ENCODE assay signal across 12 cellular contexts in the genomic region with DNA sequence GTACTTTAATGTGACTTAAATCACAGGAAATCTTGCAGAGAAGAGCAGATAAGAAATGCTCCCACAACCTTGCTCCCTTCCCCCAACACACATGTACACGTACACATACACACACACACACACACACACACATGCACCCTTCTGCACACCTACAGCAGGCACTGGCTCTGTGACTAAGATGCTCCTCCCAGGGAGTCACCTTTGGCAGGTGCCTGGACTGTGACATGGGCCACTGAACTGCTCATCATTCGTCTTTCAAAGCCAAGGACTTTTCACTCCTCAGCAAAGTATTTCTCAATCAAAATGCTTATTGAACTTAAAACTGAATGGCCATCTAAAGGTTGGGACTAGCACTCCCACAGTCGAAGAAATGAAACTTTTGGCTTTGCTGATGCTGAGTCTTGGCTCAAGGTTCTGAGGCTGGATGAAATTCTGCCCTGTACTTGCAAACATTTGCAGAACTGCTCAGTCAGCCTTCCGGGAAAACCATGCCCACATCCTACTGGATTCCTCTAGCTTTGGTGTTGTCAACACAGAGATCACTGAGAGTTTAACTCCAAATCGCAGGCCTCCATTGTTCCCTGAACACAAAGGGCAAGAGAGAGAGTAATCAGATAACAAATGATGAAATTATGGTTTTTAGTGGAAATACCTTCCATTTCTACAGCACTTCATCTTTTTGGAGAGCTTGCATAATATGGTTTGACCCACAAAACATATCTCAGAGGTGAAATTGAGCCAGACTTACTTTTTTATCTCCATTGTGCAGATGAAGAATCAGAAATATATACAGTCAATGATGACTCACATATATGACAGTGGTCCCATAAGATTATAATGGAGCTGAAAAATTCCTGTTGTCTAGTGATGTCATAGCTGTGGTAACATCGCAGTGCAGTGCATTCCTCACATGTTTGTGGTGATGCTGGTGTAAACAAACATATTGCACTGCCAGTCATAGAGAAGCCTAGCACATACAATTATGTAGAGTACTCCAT.
DNase-seq lines count a peak whose midpoint lies in the region; ATAC-seq and TF ChIP-seq lines count a peak whose summit lies in the region.
"Had no signal": no experiment of that assay in that cellular context is flagged by ENCODE, and none has a peak within 500 bp of the region (broad histone marks: within the 10 kb centered on the region; RNA-seq: fewer than 3 reads in every experiment).

No MANE protein-coding gene starts in this region.

- ATAC-seq in lung (ENCODE audit: insufficient read depth, low FRiP score): no peak
- ATAC-seq in HG03521 (IDR thresholded peaks at IDR 0.05; ENCODE audit: unreplicated experiment): no peak
- ATAC-seq in HG03469 (IDR thresholded peaks at IDR 0.05; ENCODE audit: unreplicated experiment): no peak
- ATAC-seq: heart left ventricle had no signal

- BruUV-seq in mammary epithelial cell (replicated peaks; lab: Mats Ljungman, UMichigan): no TSS peak

- in situ Hi-C loops in mammary epithelial cell (cut with MboI; ENCODE audit: low sequenced_read_pairs in 2 of 2): no loop called here

- no peak overlapping the region for H3K9ac ChIP-seq in BLaER1 treated with 17β-estradiol and CSF1 and Interleukin-3, amounts not matched to agents 10 nM and 100 nM
- H3K9ac ChIP-seq in mammary epithelial cell (ENCODE audit: insufficient read depth, low read length): peak overlapping the region; percentile 0

- H3K27ac ChIP-seq in BLaER1 treated with 17β-estradiol and CSF1 and Interleukin-3, amounts not matched to agents 10 nM and 100 nM: no peak overlapping the region
- H3K27ac ChIP-seq in mammary epithelial cell (ENCODE audit: insufficient read depth, low read depth, low read length): peak overlapping the region; percentile 86
- H3K27ac ChIP-seq in lung (ENCODE audit: low read depth in 1 of 2, low read length in 1 of 2): peak overlapping the region in 1 of 2 donors; percentile 55
- H3K27ac ChIP-seq: heart left ventricle, Peyer's patch, right atrium auricular region had no signal

- WGBS in mammary epithelial cell (ENCODE audit: low coverage, missing lambda C conversion rate): 9% methylated on average over 5 of the region's 6 CpGs
- 43 to 49% methylated on average over 6 of the region's 6 CpGs for WGBS in lung, 2 donors

- dilution Hi-C loops in mammary epithelial cell (cut with HindIII; ENCODE audit: low sequenced_read_pairs): no loop called here

- peaks cover 78% of the 10 kb centered on the region for H3K79me2 ChIP-seq in mammary epithelial cell (ENCODE audit: insufficient read depth, low read length)

- H4K20me1 ChIP-seq in BLaER1 treated with 17β-estradiol and CSF1 and Interleukin-3, amounts not matched to agents 10 nM and 100 nM: no peaks in the 10 kb centered on the region
- H4K20me1 ChIP-seq in mammary epithelial cell (ENCODE audit: insufficient read depth, low read length): no peaks in the 10 kb centered on the region

- H3K27me3 ChIP-seq in BLaER1 treated with 17β-estradiol and CSF1 and Interleukin-3, amounts not matched to agents 10 nM and 100 nM: no peaks in the 10 kb centered on the region
- H3K27me3 ChIP-seq in mammary epithelial cell (ENCODE audit: insufficient read depth, low read length) (no peaks in the 10 kb centered on the region), lung (ENCODE audit: control insufficient read depth, insufficient read depth) (no peaks in the 10 kb centered on the region)
- H3K27me3 ChIP-seq: heart left ventricle, Peyer's patch, right atrium auricular region had no signal

- no peak for TF ChIP-seq CTCF in mammary epithelial cell (conservative IDR thresholded peaks at IDR 0.05 in 1 of 2, IDR thresholded peaks at IDR 0.05 in 1 of 2; ENCODE audit: extremely low read depth in 1 of 2, insufficient read depth in 1 of 2, low read depth in 1 of 2, low read length in 2 of 2)
- no peak for TF ChIP-seq CTCF in lung (IDR thresholded peaks at IDR 0.05; ENCODE audit: control extremely low read depth, extremely low read depth)

- peaks cover 45 to 72% (median 61%) of the 10 kb centered on the region in 10 experiments for H3K4me1 ChIP-seq in BLaER1 treated with 17β-estradiol and CSF1 and Interleukin-3, amounts not matched to agents 10 nM and 100 nM
- peaks cover 63% of the 10 kb centered on the region for H3K4me1 ChIP-seq in mammary epithelial cell (ENCODE audit: insufficient read depth, low read length)
- peaks cover 0 to 28% of the 10 kb centered on the region in 2 donors for H3K4me1 ChIP-seq in lung (ENCODE audit: control insufficient read depth in 2 of 2, insufficient read depth in 2 of 2, low read length in 2 of 2)
- H3K4me1 ChIP-seq: Peyer's patch had no signal

- peak overlapping the region in 6 of 11 experiments; percentile 2 to 54 (median 23); a peak in 6 of 22 replicates for H3K4me2 ChIP-seq in BLaER1 treated with 17β-estradiol and CSF1 and Interleukin-3, amounts not matched to agents 10 nM and 100 nM
- peak overlapping the region; percentile 2 for H3K4me2 ChIP-seq in mammary epithelial cell (ENCODE audit: insufficient read depth, low read depth, low read length)

- intact Hi-C loops in mammary epithelial cell (cut with micrococcal nuclease): loop anchor here (1.0 kb wide), 1 partner anchor 16 kb away; no protein-coding TSS in a partner anchor

- H3K9me3 ChIP-seq in BLaER1 treated with 17β-estradiol and CSF1 and Interleukin-3, amounts not matched to agents 10 nM and 100 nM (replicated peaks in 1 of 11): peaks cover 0 to 5% (median 0%) of the 10 kb centered on the region in 11 experiments; a peak in 2 of 22 replicates
- H3K9me3 ChIP-seq in mammary epithelial cell (replicated peaks; ENCODE audit: insufficient read depth, low read length): no peaks in the 10 kb centered on the region
- H3K9me3 ChIP-seq in lung (ENCODE audit: control insufficient read depth in 2 of 2, insufficient read depth in 1 of 2, low read length in 1 of 2): no peaks in the 10 kb centered on the region
- H3K9me3 ChIP-seq: heart left ventricle, Peyer's patch, right atrium auricular region had no signal

- no peaks in the 10 kb centered on the region; a peak in 2 of 22 replicates for H3K36me3 ChIP-seq in BLaER1 treated with 17β-estradiol and CSF1 and Interleukin-3, amounts not matched to agents 10 nM and 100 nM
- H3K36me3 ChIP-seq in mammary epithelial cell (ENCODE audit: insufficient read depth, low read length): peaks cover 8% of the 10 kb centered on the region
- H3K36me3 ChIP-seq in lung (ENCODE audit: control insufficient read depth in 2 of 2, insufficient read depth in 2 of 2, low read length in 2 of 2): no peaks in the 10 kb centered on the region
- H3K36me3 ChIP-seq: heart left ventricle, Peyer's patch, right atrium auricular region had no signal

- H3K4me3 ChIP-seq in BLaER1 treated with 17β-estradiol and CSF1 and Interleukin-3, amounts not matched to agents 10 nM and 100 nM: no peak overlapping the region
- no peak overlapping the region for H3K4me3 ChIP-seq in mammary epithelial cell (replicated peaks in 1 of 3; ENCODE audit: insufficient read depth in 1 of 3, low read depth in 2 of 3, low read length in 3 of 3)
- H3K4me3 ChIP-seq in lung: no peak overlapping the region
- H3K4me3 ChIP-seq: heart left ventricle, Peyer's patch, right atrium auricular region had no signal

- CTCF ChIA-PET in mammary epithelial cell (lab: Charles Lee; ENCODE audit: low non-redundant PET): no interaction called here

- DNase-seq in NCI-H460 (ENCODE audit: extremely low read depth, low read depth): peak; percentile 91
- DNase-seq in mammary epithelial cell: peak; percentile 77
- DNase-seq in lung (ENCODE audit: low spot score): peak; percentile 59
- DNase-seq in OCI-M2 (lab: John Stamatoyannopoulos, UW; ENCODE audit: unreplicated experiment): no peak
- no peak for DNase-seq in NCI-H446 treated with DMSO at 0.1 percent for 48 hours (lab: John Stamatoyannopoulos, UW)
- DNase-seq: DND-41, heart left ventricle, Peyer's patch had no signal

- no peak overlapping the region for H2AFZ ChIP-seq in mammary epithelial cell (ENCODE audit: low read depth, low read length)

Comparison
In these comparisons a context has a peak if more than half of its experiments do, and no peak if none do; other contexts are left out.
1. DNase-seq: peak in NCI-H460 (single experiment), mammary epithelial cell (single experiment) and lung (single experiment); none in OCI-M2 (single experiment) and NCI-H446 treated with DMSO at 0.1 percent for 48 hours (single experiment).